Comparison of ENCODE assay signal across 7 cellular contexts in genomic region chr12:14416658-14417057, GRCh38. TPM values are rescaled to one million over a fixed set of nuclear protein-coding genes. Genes with fewer than 3 reads are reported as not detected.
DNase-seq lines count a peak whose midpoint lies in the region; TF ChIP-seq lines count a peak whose summit lies in the region.

No MANE protein-coding gene starts in this region.

- TF ChIP-seq CTCF in VCaP (conservative IDR thresholded peaks at IDR 0.05) = no peak
- TF ChIP-seq CTCF in progenitor cell of endocrine pancreas (IDR thresholded peaks at IDR 0.05; ENCODE audit: unreplicated experiment) = no peak

- peaks cover 35% of the 10 kb centered on the region for H3K36me3 Mint-ChIP-seq in progenitor cell of endocrine pancreas (ENCODE audit: insufficient read depth)

- H3K4me3 Mint-ChIP-seq in progenitor cell of endocrine pancreas (ENCODE audit: low read depth) = no peak overlapping the region

- peak overlapping the region; percentile 80 for H3K27ac ChIP-seq in VCaP

- no peaks in the 10 kb centered on the region for H3K27me3 Mint-ChIP-seq in progenitor cell of endocrine pancreas

- H3K4me1 Mint-ChIP-seq in progenitor cell of endocrine pancreas (ENCODE audit: low read depth) = peaks cover 19% of the 10 kb centered on the region

- DNase-seq in EL = peak; percentile 72
- DNase-seq in M059J (ENCODE audit: low read depth) = peak; percentile 55
- DNase-seq in foreskin melanocyte = peak; percentile 68
- no peak for DNase-seq in progenitor cell of endocrine pancreas (ENCODE audit: low spot score, unreplicated experiment)
- no peak for DNase-seq in GOT3 (lab: John Stamatoyannopoulos, UW)
- DNase-seq in COR-L47 (lab: John Stamatoyannopoulos, UW) = no peak

- peaks cover 32% of the 10 kb centered on the region for H3K9me3 Mint-ChIP-seq in progenitor cell of endocrine pancreas (ENCODE audit: low read depth)

- H3K27ac Mint-ChIP-seq in progenitor cell of endocrine pancreas = peak overlapping the region; percentile 35

RNA-seq across cellular contexts. Expression of gene ATF7IP, which starts 51.2 kb away (rescaled TPM):
- total RNA-seq in M059J (2014; rRNA removed; shearing (Covaris generic)) = 34.1 and 35.7 TPM in 2 replicates
- 185 and 186 TPM in 2 replicates for total RNA-seq in progenitor cell of endocrine pancreas

Comparison
In these comparisons a context has a peak if more than half of its experiments do, and no peak if none do; other contexts are left out.
1. DNase-seq: peak in EL (single experiment), M059J (single experiment) and foreskin melanocyte (single experiment); none in progenitor cell of endocrine pancreas (single experiment), GOT3 (single experiment) and COR-L47 (single experiment).